In the genomic region with DNA sequence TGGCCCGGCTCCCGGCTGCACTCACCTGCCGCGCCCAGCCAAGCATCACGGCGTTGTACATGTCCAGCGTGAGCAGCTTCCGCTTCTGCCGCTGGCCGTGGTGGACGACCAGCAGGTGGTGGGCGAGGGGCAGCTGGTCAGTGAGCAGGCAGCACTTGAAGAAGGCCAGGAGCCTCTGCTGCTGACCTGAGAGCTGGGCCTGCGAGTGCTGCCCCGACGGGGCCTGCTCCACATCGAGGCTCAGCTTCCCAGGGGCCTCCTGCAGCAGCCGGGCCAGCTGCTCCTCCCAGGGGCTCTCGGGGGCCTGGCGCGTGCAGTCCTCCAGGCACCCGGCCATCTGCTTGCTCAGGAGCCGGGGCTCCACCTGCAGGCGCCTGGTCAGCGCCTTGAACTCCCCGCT, we compare ENCODE assay signal across 13 cellular contexts. TPM values are rescaled to one million over a fixed set of nuclear protein-coding genes. Genes with fewer than 3 reads are reported as not detected.
DNase-seq lines count a peak whose midpoint lies in the region; ATAC-seq, FAIRE-seq and TF ChIP-seq lines count a peak whose summit lies in the region.
"Not testable (repeated sequence)": the region's sequence is repeated elsewhere in the genome, so short reads cannot be mapped to it uniquely, and the experiment has no call there.
"Had no signal": no experiment of that assay in that cellular context is flagged by ENCODE, and none has a peak within 500 bp of the region (broad histone marks: within the 10 kb centered on the region; RNA-seq: fewer than 3 reads in every experiment).

No MANE protein-coding gene starts in this region.

- H3K27ac ChIP-seq in GM23338 (ENCODE audit: low read depth) (0 out of 2 replicates have a peak overlapping the region, but pooled peaks have one; percentile 55), RWPE1 (peak overlapping the region; percentile 7; the same call in 1 of the 2 replicates)
- H3K27ac ChIP-seq in K562 (ENCODE audit: extremely low read depth, low read depth, low read length); right cardiac atrium (ENCODE audit: low read length): not testable (repeated sequence)

- H3K9me3 Mint-ChIP-seq in GM23338: not testable (repeated sequence)

- intact Hi-C loops in K562 (cut with micrococcal nuclease); right cardiac atrium (cut with DNase I): not testable (repeated sequence)

- H3K4me2 ChIP-seq in GM23338; K562 (ENCODE audit: insufficient read depth, low read length): not testable (repeated sequence)

- H3K27me3 Mint-ChIP-seq in GM23338 (ENCODE audit: insufficient read depth, low read depth, poor library complexity): peaks cover 17% of the 10 kb centered on the region

- H3K36me3 Mint-ChIP-seq in GM23338 (ENCODE audit: low read depth): peaks cover 51% of the 10 kb centered on the region

- not testable (repeated sequence) for BruUV-seq in K562 (replicated peaks; lab: Mats Ljungman, UMichigan)

- not testable (repeated sequence) for H3K9ac ChIP-seq in K562 (ENCODE audit: insufficient read depth in 1 of 2, low read depth in 2 of 2, low read length in 2 of 2)

- H3K4me3 Mint-ChIP-seq in GM23338: not testable (repeated sequence)

- not testable (repeated sequence) for ATAC-seq in GM23338, K562, right cardiac atrium

- not testable (repeated sequence) for H3K4me1 ChIP-seq in BE2C; GM23338 (ENCODE audit: insufficient read depth); right cardiac atrium (ENCODE audit: control insufficient read depth, insufficient read depth, low read length)
- peaks cover 0 to 48% of the 10 kb centered on the region in 2 experiments; a peak in 4 of 5 replicates for H3K4me1 ChIP-seq in K562 (replicated peaks in 1 of 2; ENCODE audit: control insufficient read depth in 2 of 2, insufficient read depth in 2 of 2, low read length in 2 of 2)

- in situ Hi-C loops in K562 (cut with MboI): not testable (repeated sequence)

- WGBS in K562 (ENCODE audit: insufficient coverage, low coverage, missing lambda C conversion rate): 97% methylated on average over 22 of the region's 25 CpGs
- WGBS in right cardiac atrium: 68% methylated on average over 25 of the region's 25 CpGs

- not testable (repeated sequence) for H3F3A ChIP-seq in GM23338 (replicated peaks; ENCODE audit: low read depth)

- POLR2A ChIA-PET in RWPE1 (lab: Yijun Ruan, JAX; ENCODE audit: low non-redundant PET); K562 (lab: Yijun Ruan, JAX): not testable (repeated sequence)

- FAIRE-seq in K562 (lab: Jason Lieb, UNC): not testable (repeated sequence)

- not testable (repeated sequence) for H2AFZ ChIP-seq in GM23338; K562 (ENCODE audit: low read depth, low read length)

- peak; percentile 25; the same call in 1 of the 2 replicates for TF ChIP-seq CTCF in BE2C (IDR thresholded peaks at IDR 0.05; ENCODE audit: low read depth, low read length)
- not testable (repeated sequence) for TF ChIP-seq CTCF in GM23338 (conservative IDR thresholded peaks at IDR 0.05; ENCODE audit: low read depth in 2 of 2); RWPE1 (conservative IDR thresholded peaks at IDR 0.05; ENCODE audit: low read depth); K562 (IDR thresholded peaks at IDR 0.05 in 2 of 3, conservative IDR thresholded peaks at IDR 0.05 in 1 of 3; ENCODE audit: insufficient read depth in 2 of 3, low read depth in 1 of 3, low read length in 3 of 3)

- DNase-seq in BE2C: peak; percentile 83
- DNase-seq in GM23338 (ENCODE audit: low spot score); RWPE1 (ENCODE audit: low spot score); K562 (ENCODE audit: extremely low read depth in 1 of 4, low spot score in 3 of 4): not testable (repeated sequence)
- peak in 2 of 3 experiments; percentile 65 to 73 for DNase-seq in NCI-H1417 (lab: John Stamatoyannopoulos, UW)
- peak; percentile 51 for DNase-seq in NCI-H2196 treated with DMSO at 0.1 percent for 48 hours (lab: John Stamatoyannopoulos, UW; ENCODE audit: unreplicated experiment)
- DNase-seq in right cardiac atrium: peak in 2 of 3 donors; percentile 41 to 48

- CTCF ChIA-PET in RWPE1 (lab: Yijun Ruan, JAX): interaction anchor here (0.5 kb wide), 1 partner anchor 44 kb away, joined by 3 read pairs; no protein-coding TSS in a partner anchor
- CTCF ChIA-PET in K562 (lab: Yijun Ruan, JAX; ENCODE audit: low intra/inter-chr PET ratio): not testable (repeated sequence)

- H3K79me2 ChIP-seq in GM23338 (replicated peaks; ENCODE audit: insufficient read depth): peaks cover 40% of the 10 kb centered on the region
- peaks cover 50% of the 10 kb centered on the region for H3K79me2 ChIP-seq in K562 (ENCODE audit: control insufficient read depth, insufficient read depth, low read length)

- not testable (repeated sequence) for H4K20me1 ChIP-seq in GM23338 (replicated peaks; ENCODE audit: insufficient read depth); K562 (replicated peaks; ENCODE audit: control insufficient read depth, insufficient read depth, low read length)

- TF ChIP-seq RAD21 in K562 (CRISPR knock-in tag; conservative IDR thresholded peaks at IDR 0.05 in 1 of 2, IDR thresholded peaks at IDR 0.05 in 1 of 2): not testable (repeated sequence)

- not testable (repeated sequence) for H3K4me3 ChIP-seq in BE2C (ENCODE audit: low read depth, low read length); GM23338; K562; right cardiac atrium (ENCODE audit: low read length)

- not testable (repeated sequence) for TF ChIP-seq EP300 in K562 (IDR thresholded peaks at IDR 0.05; ENCODE audit: low read length)

- H3K9me1 ChIP-seq in K562 (ENCODE audit: control insufficient read depth, insufficient read depth, low read length): not testable (repeated sequence)

- H3K27me3 ChIP-seq in BE2C; GM23338 (ENCODE audit: insufficient read depth); K562 (ENCODE audit: control insufficient read depth in 2 of 2, insufficient read depth in 2 of 2, low read length in 2 of 2); right cardiac atrium (ENCODE audit: control insufficient read depth, insufficient read depth): not testable (repeated sequence)

- not testable (repeated sequence) for H3K27ac Mint-ChIP-seq in GM23338

- peaks cover 10% of the 10 kb centered on the region; the same call in 1 of the 3 replicates for H3K4me1 Mint-ChIP-seq in GM23338

- peaks cover 43% of the 10 kb centered on the region for H3K36me3 ChIP-seq in BE2C
- H3K36me3 ChIP-seq in GM23338 (ENCODE audit: insufficient read depth): not testable (repeated sequence)
- peaks cover 63% of the 10 kb centered on the region; the same call in 2 of the 3 replicates for H3K36me3 ChIP-seq in K562 (ENCODE audit: control insufficient read depth, insufficient read depth, low read length)

- not testable (repeated sequence) for TF ChIP-seq POLR2A in K562 (conservative IDR thresholded peaks at IDR 0.05)

- not testable (repeated sequence) for H3K9me3 ChIP-seq in BE2C; K562 (replicated peaks; ENCODE audit: control insufficient read depth, insufficient read depth, low read depth, low read length); right cardiac atrium (ENCODE audit: control insufficient read depth, low read length)

- not testable (repeated sequence) for H3K9me2 ChIP-seq in GM23338 (ENCODE audit: insufficient read depth)

RNA-seq across cellular contexts. Expression of a gene that starts 3.8 kb away (rescaled TPM):
- polyA plus RNA-seq in BE2C (2012; ENCODE audit: insufficient read depth, insufficient read length, low read depth): 246 TPM
- 120 and 148 TPM in 2 replicates for total RNA-seq in GM23338 (2014; rRNA removed; shearing (Covaris generic))
- polyA plus RNA-seq in GM23338 (2016; fragmentation: Nextera tagmentation; extraction: Ambion mirVana) (98.0 and 125 TPM in 2 replicates), K562 (2011; rRNA removed) (60.8 and 111 TPM in 2 replicates), K562 (2014; fragmentation: Illumina TruSeq; extraction: Trizol) (71.8 and 99.5 TPM in 2 replicates), K562 (2014; fragmentation: Nextera tagmentation; extraction: Ambion mirVana) (10 to 100 TPM; 30.3 to 34.0 TPM), K562 (2014; rRNA removed) (67.5 and 88.4 TPM in 2 replicates), right cardiac atrium (36.8 TPM)
- 71.2 and 248 TPM in 2 replicates for total RNA-seq in K562 (2011; cell fraction: chromatin; rRNA removed; ENCODE audit: low replicate concordance)
- 221 and 235 TPM in 2 replicates for total RNA-seq in K562 (2011; cell fraction: nucleolus; rRNA removed)
- 86.3 and 109 TPM in 2 replicates for total RNA-seq in K562 (2011; cell fraction: nucleoplasm; rRNA removed)
- total RNA-seq in K562 (2014; rRNA removed) (82.8 and 96.5 TPM in 2 replicates), K562 (2014; rRNA removed; fragmentation: Illumina TruSeq; extraction: Trizol) (33.4 and 49.3 TPM in 2 replicates), K562 (2015; rRNA removed; fragmentation: Illumina TruSeq; extraction: Trizol) (61.9 and 68.0 TPM in 2 replicates), K562 (2021) (134 and 144 TPM in 2 replicates), right cardiac atrium (10 to 100 TPM; 36.1 to 46.4 (median 45.1) TPM)
- 39.8 and 94.7 TPM in 2 replicates for polyA plus RNA-seq in K562 (2011; cell fraction: cytosol; rRNA removed)
- polyA plus RNA-seq in K562 (2011; cell fraction: nucleus; rRNA removed): 319 and 523 TPM in 2 replicates
- polyA plus RNA-seq in K562 (2012): 95.6 and 140 TPM in 2 replicates
- 60.0 and 108 TPM in 2 replicates for polyA minus RNA-seq in K562 (2011; rRNA and poly(A)+ RNA removed)
- polyA minus RNA-seq in K562 (2011; cell fraction: cytosol; rRNA and poly(A)+ RNA removed): 88.4 and 105 TPM in 2 replicates
- 57.5 and 62.3 TPM in 2 replicates for polyA minus RNA-seq in K562 (2011; cell fraction: nucleus; rRNA and poly(A)+ RNA removed)

RNA-seq across cellular contexts. Expression of a gene that starts 10.2 kb away (rescaled TPM):
- 3.8 TPM for polyA plus RNA-seq in BE2C (2012; ENCODE audit: insufficient read depth, insufficient read length, low read depth)
- total RNA-seq in GM23338 (2014; rRNA removed; shearing (Covaris generic)): 0.31 and 2.8 TPM in 2 replicates
- 1.0 and 1.1 TPM in 2 replicates for polyA plus RNA-seq in GM23338 (2016; fragmentation: Nextera tagmentation; extraction: Ambion mirVana)
- 2.3 and 4.6 TPM in 2 replicates for total RNA-seq in K562 (2011; cell fraction: chromatin; rRNA removed; ENCODE audit: low replicate concordance)
- total RNA-seq in K562 (2011; cell fraction: nucleolus; rRNA removed): 3.2 and 3.7 TPM in 2 replicates
- total RNA-seq in K562 (2011; cell fraction: nucleoplasm; rRNA removed): 2.6 and 4.0 TPM in 2 replicates
- 0.49 and 1.7 TPM in 2 replicates for total RNA-seq in K562 (2014; rRNA removed)
- not detected in 2 replicates for total RNA-seq in K562 (2014; rRNA removed; fragmentation: Illumina TruSeq; extraction: Trizol)
- 0.25 TPM in 1 of 2 replicates, not detected in the other for total RNA-seq in K562 (2015; rRNA removed; fragmentation: Illumina TruSeq; extraction: Trizol)
- total RNA-seq in K562 (2021): 0.58 and 0.86 TPM in 2 replicates
- polyA plus RNA-seq in K562 (2011; rRNA removed): 0.14 and 0.24 TPM in 2 replicates
- polyA plus RNA-seq in K562 (2011; cell fraction: cytosol; rRNA removed): 0.18 and 0.34 TPM in 2 replicates
- polyA plus RNA-seq in K562 (2011; cell fraction: nucleus; rRNA removed): 1.5 and 3.3 TPM in 2 replicates
- 0.60 and 0.89 TPM in 2 replicates for polyA plus RNA-seq in K562 (2012)
- 0.14 TPM in 1 of 2 replicates, not detected in the other for polyA plus RNA-seq in K562 (2014; fragmentation: Illumina TruSeq; extraction: Trizol)
- not detected for polyA plus RNA-seq in K562 (2014; fragmentation: Nextera tagmentation; extraction: Ambion mirVana)
- polyA plus RNA-seq in K562 (2014; rRNA removed): 1.6 and 2.2 TPM in 2 replicates
- polyA minus RNA-seq in K562 (2011; rRNA and poly(A)+ RNA removed): not detected in 2 replicates
- polyA minus RNA-seq in K562 (2011; cell fraction: cytosol; rRNA and poly(A)+ RNA removed): not detected in 2 replicates
- 0.33 and 0.40 TPM in 2 replicates for polyA minus RNA-seq in K562 (2011; cell fraction: nucleus; rRNA and poly(A)+ RNA removed)
- under 1 TPM in 3 of 4 donors, not detected in 1; 0.15 to 0.34 (median 0.17) TPM for total RNA-seq in right cardiac atrium
- polyA plus RNA-seq in right cardiac atrium: 0.23 TPM
- total RNA-seq: Daoy; H7; LHCN-M2; NCI-H460; Right ventricle myocardium inferior; T-helper 1 cell treated with Interleukin-12 subunit alpha and Interleukin-12 subunit beta and Interleukin-4 antibody, amounts not matched to agents 30 ng/mL and 1 ng/mL, for 36 hours had no signal

RNA-seq across cellular contexts. Expression of a gene that starts 33.5 kb away (rescaled TPM):
- polyA plus RNA-seq in BE2C (2012; ENCODE audit: insufficient read depth, insufficient read length, low read depth): 208 TPM
- 80.5 and 112 TPM in 2 replicates for total RNA-seq in GM23338 (2014; rRNA removed; shearing (Covaris generic))
- polyA plus RNA-seq in GM23338 (2016; fragmentation: Nextera tagmentation; extraction: Ambion mirVana) (91.7 and 95.7 TPM in 2 replicates), K562 (2011; rRNA removed) (6.5 and 12.3 TPM in 2 replicates), K562 (2014; fragmentation: Illumina TruSeq; extraction: Trizol) (9.1 and 34.6 TPM in 2 replicates), K562 (2014; fragmentation: Nextera tagmentation; extraction: Ambion mirVana) (under 1 TPM; 0.27 to 0.36 TPM), K562 (2014; rRNA removed) (79.0 and 87.6 TPM in 2 replicates), right cardiac atrium (24.5 TPM)
- 35.2 and 104 TPM in 2 replicates for total RNA-seq in K562 (2011; cell fraction: chromatin; rRNA removed; ENCODE audit: low replicate concordance)
- total RNA-seq in K562 (2011; cell fraction: nucleolus; rRNA removed): 88.7 and 118 TPM in 2 replicates
- 57.0 and 58.7 TPM in 2 replicates for total RNA-seq in K562 (2011; cell fraction: nucleoplasm; rRNA removed)
- total RNA-seq in K562 (2014; rRNA removed) (101 and 128 TPM in 2 replicates), K562 (2014; rRNA removed; fragmentation: Illumina TruSeq; extraction: Trizol) (6.6 and 7.6 TPM in 2 replicates), K562 (2015; rRNA removed; fragmentation: Illumina TruSeq; extraction: Trizol) (26.2 and 31.8 TPM in 2 replicates), K562 (2021) (85.7 and 95.8 TPM in 2 replicates), right cardiac atrium (10 to 100 TPM; 21.7 to 37.6 (median 28.0) TPM)
- polyA plus RNA-seq in K562 (2011; cell fraction: cytosol; rRNA removed): 22.5 and 58.3 TPM in 2 replicates
- polyA plus RNA-seq in K562 (2011; cell fraction: nucleus; rRNA removed): 48.9 and 104 TPM in 2 replicates
- 65.9 and 76.9 TPM in 2 replicates for polyA plus RNA-seq in K562 (2012)
- polyA minus RNA-seq in K562 (2011; rRNA and poly(A)+ RNA removed): 1.7 and 4.6 TPM in 2 replicates
- 20.2 and 32.4 TPM in 2 replicates for polyA minus RNA-seq in K562 (2011; cell fraction: cytosol; rRNA and poly(A)+ RNA removed)
- 34.3 and 38.8 TPM in 2 replicates for polyA minus RNA-seq in K562 (2011; cell fraction: nucleus; rRNA and poly(A)+ RNA removed)

RNA-seq across cellular contexts. Expression of a gene that starts 39.8 kb away (rescaled TPM):
- polyA plus RNA-seq in BE2C (2012; ENCODE audit: insufficient read depth, insufficient read length, low read depth): 15.2 TPM
- total RNA-seq in GM23338 (2014; rRNA removed; shearing (Covaris generic)): 2.9 and 3.7 TPM in 2 replicates
- 0.06 and 0.14 TPM in 2 replicates for polyA plus RNA-seq in GM23338 (2016; fragmentation: Nextera tagmentation; extraction: Ambion mirVana)
- 2.7 and 8.1 TPM in 2 replicates for total RNA-seq in K562 (2011; cell fraction: chromatin; rRNA removed; ENCODE audit: low replicate concordance)
- 6.2 and 7.2 TPM in 2 replicates for total RNA-seq in K562 (2011; cell fraction: nucleolus; rRNA removed)
- total RNA-seq in K562 (2011; cell fraction: nucleoplasm; rRNA removed): 3.6 and 3.7 TPM in 2 replicates
- 0.82 and 1.3 TPM in 2 replicates for total RNA-seq in K562 (2014; rRNA removed)
- 0.29 and 0.40 TPM in 2 replicates for total RNA-seq in K562 (2014; rRNA removed; fragmentation: Illumina TruSeq; extraction: Trizol)
- total RNA-seq in K562 (2015; rRNA removed; fragmentation: Illumina TruSeq; extraction: Trizol): 0.29 and 0.30 TPM in 2 replicates
- 3.9 and 4.2 TPM in 2 replicates for total RNA-seq in K562 (2021)
- 0.64 and 0.76 TPM in 2 replicates for polyA plus RNA-seq in K562 (2011; rRNA removed)
- 1.1 and 1.5 TPM in 2 replicates for polyA plus RNA-seq in K562 (2011; cell fraction: cytosol; rRNA removed)
- polyA plus RNA-seq in K562 (2011; cell fraction: nucleus; rRNA removed): 3.0 and 3.9 TPM in 2 replicates
- polyA plus RNA-seq in K562 (2012): 1.6 and 1.7 TPM in 2 replicates
- polyA plus RNA-seq in K562 (2014; fragmentation: Illumina TruSeq; extraction: Trizol): 0.91 and 1.9 TPM in 2 replicates
- not detected for polyA plus RNA-seq in K562 (2014; fragmentation: Nextera tagmentation; extraction: Ambion mirVana)
- polyA plus RNA-seq in K562 (2014; rRNA removed): 0.86 and 1.2 TPM in 2 replicates
- 1.3 and 1.6 TPM in 2 replicates for polyA minus RNA-seq in K562 (2011; rRNA and poly(A)+ RNA removed)
- polyA minus RNA-seq in K562 (2011; cell fraction: cytosol; rRNA and poly(A)+ RNA removed): 2.3 and 3.5 TPM in 2 replicates
- 1.5 and 2.2 TPM in 2 replicates for polyA minus RNA-seq in K562 (2011; cell fraction: nucleus; rRNA and poly(A)+ RNA removed)
- 10 to 100 TPM; 15.8 to 24.7 (median 21.7) TPM for total RNA-seq in right cardiac atrium
- polyA plus RNA-seq in right cardiac atrium: 19.3 TPM

RNA-seq across cellular contexts. Expression of a gene that starts 46.7 kb away (rescaled TPM):
- polyA plus RNA-seq in BE2C (2012; ENCODE audit: insufficient read depth, insufficient read length, low read depth): 5.4 TPM
- total RNA-seq in GM23338 (2014; rRNA removed; shearing (Covaris generic)): 10.1 and 12.5 TPM in 2 replicates
- polyA plus RNA-seq in GM23338 (2016; fragmentation: Nextera tagmentation; extraction: Ambion mirVana) (2.9 and 3.1 TPM in 2 replicates), K562 (2011; rRNA removed) (3.9 and 5.2 TPM in 2 replicates), K562 (2014; fragmentation: Illumina TruSeq; extraction: Trizol) (2.2 and 4.6 TPM in 2 replicates), K562 (2014; fragmentation: Nextera tagmentation; extraction: Ambion mirVana) (under 1 TPM in 1 of 2 experiments, not detected in 1; 0.35 TPM), K562 (2014; rRNA removed) (6.8 and 8.0 TPM in 2 replicates), right cardiac atrium (64.1 TPM)
- 3.0 and 7.7 TPM in 2 replicates for total RNA-seq in K562 (2011; cell fraction: chromatin; rRNA removed; ENCODE audit: low replicate concordance)
- 9.3 and 12.7 TPM in 2 replicates for total RNA-seq in K562 (2011; cell fraction: nucleolus; rRNA removed)
- total RNA-seq in K562 (2011; cell fraction: nucleoplasm; rRNA removed): 5.3 and 7.4 TPM in 2 replicates
- total RNA-seq in K562 (2014; rRNA removed) (5.3 and 7.8 TPM in 2 replicates), K562 (2014; rRNA removed; fragmentation: Illumina TruSeq; extraction: Trizol) (1.3 and 2.0 TPM in 2 replicates), K562 (2015; rRNA removed; fragmentation: Illumina TruSeq; extraction: Trizol) (4.5 and 4.6 TPM in 2 replicates), K562 (2021) (5.7 and 6.6 TPM in 2 replicates), right cardiac atrium (100 to 1,000 TPM in 1 of 4 donors, 10 to 100 TPM in 3; 47.1 to 110 (median 61.9) TPM)
- 8.1 and 20.9 TPM in 2 replicates for polyA plus RNA-seq in K562 (2011; cell fraction: cytosol; rRNA removed)
- 26.1 and 42.9 TPM in 2 replicates for polyA plus RNA-seq in K562 (2011; cell fraction: nucleus; rRNA removed)
- polyA plus RNA-seq in K562 (2012): 7.1 and 8.8 TPM in 2 replicates
- 2.2 and 2.9 TPM in 2 replicates for polyA minus RNA-seq in K562 (2011; rRNA and poly(A)+ RNA removed)
- 5.1 and 7.8 TPM in 2 replicates for polyA minus RNA-seq in K562 (2011; cell fraction: cytosol; rRNA and poly(A)+ RNA removed)
- 3.2 and 4.0 TPM in 2 replicates for polyA minus RNA-seq in K562 (2011; cell fraction: nucleus; rRNA and poly(A)+ RNA removed)
